8 cellular contexts compared by ENCODE assay signal in genomic region chr22:50628543-50629134, GRCh38. TPM values are rescaled to one million over a fixed set of nuclear protein-coding genes. Genes with fewer than 3 reads are reported as not detected.
DNase-seq lines count a peak whose midpoint lies in the region; ATAC-seq and TF ChIP-seq lines count a peak whose summit lies in the region.

No MANE protein-coding gene starts in this region.

- H3K9me3 Mint-ChIP-seq in nephron = no peaks in the 10 kb centered on the region

- peaks cover 10% of the 10 kb centered on the region for H3K27me3 Mint-ChIP-seq in nephron (ENCODE audit: low read depth)

- H3K36me3 Mint-ChIP-seq in nephron (ENCODE audit: low read depth) = no peaks in the 10 kb centered on the region

- DNase-seq in Jurkat, Clone E6-1 (ENCODE audit: low read depth, low spot score) = peak; percentile 33
- DNase-seq in coronary artery (ENCODE audit: low spot score) (no peak), DMS79 treated with DMSO at 0.1 percent for 48 hours (lab: John Stamatoyannopoulos, UW) (no peak), NCI-H1105 treated with DMSO at 0.1 percent for 48 hours (lab: John Stamatoyannopoulos, UW) (no peak)
- no peak for DNase-seq in NK-92 treated with Interleukin-12 subunit alpha and Interleukin-12 subunit beta, amount 100 ng/mL, for 24 hours (lab: John Stamatoyannopoulos, UW)

- peak overlapping the region; percentile 55 for H3K4me3 ChIP-seq in Jurkat, Clone E6-1 (ENCODE audit: low read length)
- H3K4me3 ChIP-seq in coronary artery = peak overlapping the region; percentile 79

- H3K4me1 Mint-ChIP-seq in nephron = peaks cover 20% of the 10 kb centered on the region

- H3K4me3 Mint-ChIP-seq in nephron = peak overlapping the region; percentile 86 to 94 (median 92)

- no peak overlapping the region for H3K27ac Mint-ChIP-seq in nephron

- TF ChIP-seq CTCF in C4-2B (conservative IDR thresholded peaks at IDR 0.05) = no peak
- no peak for TF ChIP-seq CTCF in coronary artery (IDR thresholded peaks at IDR 0.05)
- TF ChIP-seq CTCF in nephron (IDR thresholded peaks at IDR 0.05; ENCODE audit: unreplicated experiment in 3 of 3) = no peak

- ATAC-seq in HG03439 (IDR thresholded peaks at IDR 0.05; ENCODE audit: unreplicated experiment) = no peak

- H3K27ac ChIP-seq in C4-2B (peak overlapping the region; percentile 83), coronary artery (peak overlapping the region in 1 of 2 donors; percentile 66)

RNA-seq across cellular contexts. Expression of gene ARSA, which starts 0.7 kb away (rescaled TPM):
- polyA plus RNA-seq in Jurkat, Clone E6-1 (2012; ENCODE audit: insufficient read depth, insufficient read length) = 20.4 TPM

RNA-seq across cellular contexts. Expression of gene MAPK8IP2, which starts 28.0 kb away (rescaled TPM):
- polyA plus RNA-seq in Jurkat, Clone E6-1 (2012; ENCODE audit: insufficient read depth, insufficient read length) = not detected

RNA-seq across cellular contexts. Expression of gene SHANK3, which starts 44.0 kb away (rescaled TPM):
- 6.3 TPM for polyA plus RNA-seq in Jurkat, Clone E6-1 (2012; ENCODE audit: insufficient read depth, insufficient read length)

RNA-seq across cellular contexts. Expression of gene CHKB, which starts 46.0 kb away (rescaled TPM):
- polyA plus RNA-seq in Jurkat, Clone E6-1 (2012; ENCODE audit: insufficient read depth, insufficient read length) = 76.0 TPM

RNA-seq across cellular contexts. Expression of gene CPT1B, which starts 50.4 kb away (rescaled TPM):
- 72.6 TPM for polyA plus RNA-seq in Jurkat, Clone E6-1 (2012; ENCODE audit: insufficient read depth, insufficient read length)
